ENCODE assay signal across 17 cellular contexts in genomic region chr12:89992668-89993401, GRCh38.
DNase-seq lines count a peak whose midpoint lies in the region; ATAC-seq and TF ChIP-seq lines count a peak whose summit lies in the region.
"Had no signal": no experiment of that assay in that cellular context is flagged by ENCODE, and none has a peak within 500 bp of the region (broad histone marks: within the 10 kb centered on the region; RNA-seq: fewer than 3 reads in every experiment).

No MANE protein-coding gene starts in this region.

- peaks cover 5% of the 10 kb centered on the region for H3K27me3 Mint-ChIP-seq in activated CD4-positive, alpha-beta T cell treated with anti-CD3 and anti-CD28 coated beads, Interleukin-2, amount 10 ng/mL, durations not matched to agents 24 days and 14 days
- H3K27me3 Mint-ChIP-seq: CD8-positive, alpha-beta memory T cell had no signal

- H3K4me3 ChIP-seq in SK-N-SH (ENCODE audit: low read depth in 2 of 2, low read length in 1 of 2) = no peak overlapping the region
- H3K4me3 ChIP-seq in OCI-LY7 (ENCODE audit: low read depth, low read length, poor library complexity, severe bottlenecking) = no peak overlapping the region
- H3K4me3 ChIP-seq: MG63 had no signal

- H3K4me3 Mint-ChIP-seq in activated CD4-positive, alpha-beta T cell treated with anti-CD3 and anti-CD28 coated beads, Interleukin-2, amount 10 ng/mL, durations not matched to agents 24 days and 14 days = no peak overlapping the region

- H4K20me1 ChIP-seq in SK-N-SH (ENCODE audit: insufficient read depth) (no peaks in the 10 kb centered on the region), OCI-LY7 (ENCODE audit: insufficient read depth, low read length) (no peaks in the 10 kb centered on the region)

- CTCF ChIA-PET in SK-N-SH (lab: Yijun Ruan, JAX) (no interaction called here), OCI-LY7 (lab: Charles Lee; ENCODE audit: unreplicated experiment) (no interaction called here)

- TF ChIP-seq EP300 in SK-N-SH (IDR thresholded peaks at IDR 0.05; ENCODE audit: borderline replicate concordance in 1 of 2, low read depth in 1 of 2, low read length in 1 of 2) = no peak

- POLR2A ChIA-PET in SK-N-SH (lab: Yijun Ruan, JAX) (no interaction called here), OCI-LY7 (lab: Charles Lee) (interaction anchor here (0.6 to 1.9 kb wide), 8 partner anchors 9 to 421 kb away, joined by 3 to 8 read pairs (median 4); no protein-coding TSS in a partner anchor)

- no peak overlapping the region for H3K4me2 ChIP-seq in SK-N-SH
- peak overlapping the region; percentile 28 for H3K4me2 ChIP-seq in OCI-LY7 (ENCODE audit: low read length)
- H3K4me2 ChIP-seq: KMS-11 had no signal

- DNase-seq in SK-N-SH (no peak), OCI-LY7 (ENCODE audit: low spot score) (peak; percentile 11), left kidney (ENCODE audit: low read depth, low spot score) (peak; percentile 35), NCI-H1048 (lab: John Stamatoyannopoulos, UW) (no peak), globus pallidus (ENCODE audit: low spot score) (no peak)
- no peak for DNase-seq in activated CD4-positive, alpha-beta T cell treated with anti-CD3 and anti-CD28 coated beads, Interleukin-2, amount 10 ng/mL, durations not matched to agents 24 days and 14 days
- DNase-seq: 8988T; CD8-positive, alpha-beta memory T cell; MG63; NCI-H1105 treated with DMSO at 0.1 percent for 48 hours; NCI-H187; NCI-H82; SIG-M5 had no signal

- ATAC-seq in SK-N-SH treated with all-trans-retinoic acid at 6 μM for 48 hours = no peak
- no peak for ATAC-seq in esophagus mucosa
- ATAC-seq: HepG2 had no signal

- no peak overlapping the region for H2AFZ ChIP-seq in SK-N-SH (ENCODE audit: low read depth)
- peak overlapping the region; percentile 79 for H2AFZ ChIP-seq in OCI-LY7 (ENCODE audit: low read length)

- no peaks in the 10 kb centered on the region for H3K27me3 ChIP-seq in SK-N-SH (ENCODE audit: insufficient read depth)
- H3K27me3 ChIP-seq: MG63 had no signal

- H3K27ac ChIP-seq in SK-N-SH (ENCODE audit: low read depth in 2 of 2, low read length in 1 of 2) (no peak overlapping the region), OCI-LY7 (ENCODE audit: low read depth, low read length, poor library complexity, severe bottlenecking) (no peak overlapping the region)
- H3K27ac ChIP-seq: KMS-11 had no signal

- H3K4me1 ChIP-seq in SK-N-SH (ENCODE audit: control insufficient read depth in 1 of 2, insufficient read depth in 2 of 2, low read depth in 1 of 2, low read length in 1 of 2) = no peaks in the 10 kb centered on the region; a peak in 1 of 4 replicates
- H3K4me1 ChIP-seq in OCI-LY7 (ENCODE audit: insufficient read depth, low read length, poor library complexity, severe bottlenecking) = peaks cover 21% of the 10 kb centered on the region

- intact Hi-C loops in OCI-LY7 (cut with micrococcal nuclease; ENCODE audit: unreplicated experiment) = no loop called here
- intact Hi-C loops in activated CD4-positive, alpha-beta T cell treated with anti-CD3 and anti-CD28 coated beads, Interleukin-2, amount 10 ng/mL, durations not matched to agents 24 days and 14 days (cut with micrococcal nuclease) = no loop called here

- TF ChIP-seq RAD21 in SK-N-SH (IDR thresholded peaks at IDR 0.05; ENCODE audit: low read length) = no peak

- WGBS in SK-N-SH (ENCODE audit: low lambda C conversion rate) = 63% methylated on average over 2 of the region's 2 CpGs

- H3K79me2 ChIP-seq in SK-N-SH (ENCODE audit: insufficient read depth) (no peaks in the 10 kb centered on the region), OCI-LY7 (ENCODE audit: insufficient read depth, low read depth, low read length) (no peaks in the 10 kb centered on the region)

- no peaks in the 10 kb centered on the region for H3K36me3 ChIP-seq in SK-N-SH (replicated peaks in 1 of 2; ENCODE audit: control insufficient read depth in 1 of 2, insufficient read depth in 2 of 2, low read length in 1 of 2)
- no peaks in the 10 kb centered on the region; the same call in 1 of the 2 replicates for H3K36me3 ChIP-seq in OCI-LY7 (ENCODE audit: insufficient read depth, low read length)
- H3K36me3 ChIP-seq: MG63 had no signal

- no peak overlapping the region for H3K27ac Mint-ChIP-seq in activated CD4-positive, alpha-beta T cell treated with anti-CD3 and anti-CD28 coated beads, Interleukin-2, amount 10 ng/mL, durations not matched to agents 24 days and 14 days

- H3K9ac ChIP-seq in SK-N-SH = no peak overlapping the region
- H3K9ac ChIP-seq: KMS-11 had no signal

- peaks cover 4% of the 10 kb centered on the region for H3K9me3 Mint-ChIP-seq in activated CD4-positive, alpha-beta T cell treated with anti-CD3 and anti-CD28 coated beads, Interleukin-2, amount 10 ng/mL, durations not matched to agents 24 days and 14 days

- no peaks in the 10 kb centered on the region for H3K36me3 Mint-ChIP-seq in activated CD4-positive, alpha-beta T cell treated with anti-CD3 and anti-CD28 coated beads, Interleukin-2, amount 10 ng/mL, durations not matched to agents 24 days and 14 days (ENCODE audit: low read depth)

- H3F3A ChIP-seq in SK-N-SH (replicated peaks; ENCODE audit: insufficient read depth) = no peaks in the 10 kb centered on the region

- no peaks in the 10 kb centered on the region for H3K9me3 ChIP-seq in SK-N-SH
- H3K9me3 ChIP-seq in OCI-LY7 (ENCODE audit: low read length) = peaks cover 6% of the 10 kb centered on the region; the same call in 1 of the 2 replicates
- H3K9me3 ChIP-seq: MG63 had no signal

- TF ChIP-seq CTCF in SK-N-SH (IDR thresholded peaks at IDR 0.05) = no peak
- TF ChIP-seq CTCF in OCI-LY7 (conservative IDR thresholded peaks at IDR 0.05; ENCODE audit: low read length) = no peak

- H3K9me2 ChIP-seq in SK-N-SH = no peaks in the 10 kb centered on the region
- H3K9me2 ChIP-seq in OCI-LY7 (ENCODE audit: insufficient read depth, low read length) = no peaks in the 10 kb centered on the region

- H3K4me1 Mint-ChIP-seq in activated CD4-positive, alpha-beta T cell treated with anti-CD3 and anti-CD28 coated beads, Interleukin-2, amount 10 ng/mL, durations not matched to agents 24 days and 14 days = no peaks in the 10 kb centered on the region

- BruUV-seq in OCI-LY7 (replicated peaks; lab: Mats Ljungman, UMichigan) = no TSS peak

TF ChIP-seq in SK-N-SH treated with all-trans-retinoic acid at 6 μM for 48 hours, 23 proteins besides CTCF, POLR2A, EP300 and RAD21:
- TF ChIP-seq TCF4 (CRISPR knock-in tag; IDR thresholded peaks at IDR 0.05; ENCODE audit: borderline replicate concordance) = peak; percentile 36; the same call in 1 of the 2 replicates
- TF ChIP-seq TSHZ2 (CRISPR knock-in tag; IDR thresholded peaks at IDR 0.05) = no peak
- no peak for TF ChIP-seq ARNTL (CRISPR knock-in tag; IDR thresholded peaks at IDR 0.05; ENCODE audit: borderline replicate concordance, low read depth)
- peak; percentile 78 for TF ChIP-seq ISL1 (CRISPR knock-in tag; IDR thresholded peaks at IDR 0.05)
- no peak for TF ChIP-seq ZNF70 (CRISPR knock-in tag; IDR thresholded peaks at IDR 0.05)

TF ChIP-seq in SK-N-SH, 30 proteins besides CTCF, POLR2A, EP300 and RAD21:
- TF ChIP-seq MEF2A (IDR thresholded peaks at IDR 0.05; ENCODE audit: borderline replicate concordance, low read depth) (no peak), RCOR1 (IDR thresholded peaks at IDR 0.05; ENCODE audit: low read length) (no peak)

Comparison
In these comparisons a context has a peak if more than half of its experiments do, and no peak if none do; other contexts are left out.
1. DNase-seq: peak in OCI-LY7 (single experiment) and left kidney (single experiment); none in SK-N-SH (single experiment), activated CD4-positive, alpha-beta T cell treated with anti-CD3 and anti-CD28 coated beads, Interleukin-2, amount 10 ng/mL, durations not matched to agents 24 days and 14 days (single experiment), NCI-H1048 (single experiment) and globus pallidus (single experiment).